ENCODE assay signal across 2 cellular contexts in the genomic region with DNA sequence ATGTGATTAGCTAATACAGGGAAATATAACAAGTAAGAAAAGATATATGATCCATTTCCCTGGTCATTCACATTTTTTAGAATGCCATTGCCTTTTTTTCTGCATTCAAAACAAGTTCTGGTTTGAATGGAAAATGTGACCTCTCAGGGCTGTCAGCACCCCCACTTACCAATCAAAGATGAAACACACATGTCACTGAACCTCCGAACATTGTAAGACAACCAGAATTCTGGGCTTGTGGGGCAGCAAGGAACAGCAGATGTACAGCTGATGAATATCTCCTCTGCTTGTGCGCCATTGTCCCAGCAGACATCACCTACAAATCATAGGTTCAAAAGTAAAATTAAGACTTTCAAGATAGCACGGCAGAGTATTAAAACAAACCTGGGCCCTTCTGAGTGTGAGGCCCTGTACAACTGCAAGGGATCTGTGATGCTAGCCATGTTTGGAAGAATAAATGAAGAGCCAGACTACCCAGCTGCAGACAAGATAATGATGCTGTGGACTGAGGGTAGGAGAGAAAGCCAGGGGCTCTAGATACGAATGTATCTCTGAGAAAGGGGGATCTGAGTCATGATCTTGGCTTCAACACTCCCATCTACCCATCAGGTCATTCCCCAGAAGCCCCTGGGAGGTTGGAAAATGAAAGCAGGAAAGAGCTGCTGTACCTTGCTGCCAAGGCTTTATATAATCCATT.
TF ChIP-seq lines count a peak whose summit lies in the region.

No MANE protein-coding gene starts in this region.

TF ChIP-seq in SK-N-SH, 30 proteins besides CTCF, POLR2A, EP300 and RAD21 (continued from another document):
- TF ChIP-seq ZBTB33 (IDR thresholded peaks at IDR 0.05; ENCODE audit: borderline replicate concordance, low read depth) (no peak), GABPA (IDR thresholded peaks at IDR 0.05; ENCODE audit: low read depth) (no peak), TEAD4 (IDR thresholded peaks at IDR 0.05; ENCODE audit: borderline replicate concordance, insufficient read depth) (no peak), CHD2 (IDR thresholded peaks at IDR 0.05; ENCODE audit: low read length, partially characterized antibody) (no peak), POLR2AphosphoS5 (IDR thresholded peaks at IDR 0.05; ENCODE audit: low read depth, low read length) (no peak), NRF1 (IDR thresholded peaks at IDR 0.05; ENCODE audit: low read depth, low read length) (no peak), SMC3 (IDR thresholded peaks at IDR 0.05; ENCODE audit: low read depth, low read length) (no peak), REST (IDR thresholded peaks at IDR 0.05; ENCODE audit: low read depth, low read length) (no peak)
- TF ChIP-seq, protein P1, sequence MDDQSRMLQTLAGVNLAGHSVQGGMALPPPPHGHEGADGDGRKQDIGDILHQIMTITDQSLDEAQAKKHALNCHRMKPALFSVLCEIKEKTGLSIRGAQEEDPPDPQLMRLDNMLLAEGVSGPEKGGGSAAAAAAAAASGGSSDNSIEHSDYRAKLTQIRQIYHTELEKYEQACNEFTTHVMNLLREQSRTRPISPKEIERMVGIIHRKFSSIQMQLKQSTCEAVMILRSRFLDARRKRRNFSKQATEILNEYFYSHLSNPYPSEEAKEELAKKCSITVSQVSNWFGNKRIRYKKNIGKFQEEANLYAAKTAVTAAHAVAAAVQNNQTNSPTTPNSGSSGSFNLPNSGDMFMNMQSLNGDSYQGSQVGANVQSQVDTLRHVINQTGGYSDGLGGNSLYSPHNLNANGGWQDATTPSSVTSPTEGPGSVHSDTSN (IDR thresholded peaks at IDR 0.05): no peak
- TF ChIP-seq, protein P2, sequence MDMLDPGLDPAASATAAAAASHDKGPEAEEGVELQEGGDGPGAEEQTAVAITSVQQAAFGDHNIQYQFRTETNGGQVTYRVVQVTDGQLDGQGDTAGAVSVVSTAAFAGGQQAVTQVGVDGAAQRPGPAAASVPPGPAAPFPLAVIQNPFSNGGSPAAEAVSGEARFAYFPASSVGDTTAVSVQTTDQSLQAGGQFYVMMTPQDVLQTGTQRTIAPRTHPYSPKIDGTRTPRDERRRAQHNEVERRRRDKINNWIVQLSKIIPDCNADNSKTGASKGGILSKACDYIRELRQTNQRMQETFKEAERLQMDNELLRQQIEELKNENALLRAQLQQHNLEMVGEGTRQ (IDR thresholded peaks at IDR 0.05; ENCODE audit: borderline replicate concordance, low read depth, low read length): no peak

TF ChIP-seq in SK-N-SH treated with all-trans-retinoic acid at 6 μM for 48 hours, 23 proteins besides CTCF, POLR2A, EP300 and RAD21 (continued from another document):
- TF ChIP-seq PATZ1 (CRISPR knock-in tag; IDR thresholded peaks at IDR 0.05; ENCODE audit: borderline replicate concordance) (no peak), ZFP30 (CRISPR knock-in tag; IDR thresholded peaks at IDR 0.05) (no peak), CSRNP3 (CRISPR knock-in tag; IDR thresholded peaks at IDR 0.05) (no peak)
TF ChIP-seq in SK-N-SH treated with all-trans-retinoic acid at 6 μM for 48 hours: peak in this region for 0.
